In genomic region chr19:2853015-2853606, GRCh38 we compare ENCODE assay signal across 26 cellular contexts. TPM values are rescaled to one million over a fixed set of nuclear protein-coding genes. Genes with fewer than 3 reads are reported as not detected.
A peak's percentile ranks its signal among the peaks of the same experiment; 100 is the strongest.
DNase-seq lines count a peak whose midpoint lies in the region; ATAC-seq, FAIRE-seq and TF ChIP-seq lines count a peak whose summit lies in the region.
"Had no signal": no experiment of that assay in that cellular context is flagged by ENCODE, and none has a peak within 500 bp of the region (broad histone marks: within the 10 kb centered on the region; RNA-seq: fewer than 3 reads in every experiment).

No MANE protein-coding gene starts in this region.

- in situ Hi-C loops in GM12878 (cut with MboI): no loop called here

- intact Hi-C loops in GM12878 (cut with micrococcal nuclease; ENCODE audit: unreplicated experiment): no loop called here

- H4K20me1 ChIP-seq in BLaER1 (no peaks in the 10 kb centered on the region), GM12878 (ENCODE audit: control insufficient read depth, insufficient read depth) (no peaks in the 10 kb centered on the region)

- TF ChIP-seq CTCF in GM12878 (IDR thresholded peaks at IDR 0.05 in 2 of 3, conservative IDR thresholded peaks at IDR 0.05 in 1 of 3; ENCODE audit: control insufficient read depth in 2 of 3, extremely low read depth in 1 of 3, insufficient read depth in 1 of 3, low read depth in 3 of 3, low read length in 3 of 3): no peak

- no TSS peak for BruUV-seq in GM12878 (replicated peaks; lab: Mats Ljungman, UMichigan)

- H3K4me1 ChIP-seq in BLaER1 (no peaks in the 10 kb centered on the region), HUES64 (ENCODE audit: insufficient read depth, low read length) (no peaks in the 10 kb centered on the region), GM12878 (ENCODE audit: control insufficient read depth, insufficient read depth, low read length) (no peaks in the 10 kb centered on the region), iPS-20b (ENCODE audit: insufficient read depth, low read length) (no peaks in the 10 kb centered on the region)

- H3K27ac ChIP-seq in BLaER1 (no peak overlapping the region), HUES64 (ENCODE audit: low read depth, low read length) (no peak overlapping the region), GM12878 (ENCODE audit: control insufficient read depth, insufficient read depth) (no peak overlapping the region), iPS-20b (ENCODE audit: low read length) (no peak overlapping the region)
- H3K27ac ChIP-seq: KMS-11, SJCRH30 had no signal

- POLR2A ChIA-PET in GM12878 (lab: Charles Lee): no interaction called here

- H2AFZ ChIP-seq in GM12878 (ENCODE audit: control insufficient read depth, low read depth, low read length): no peak overlapping the region

- no peak overlapping the region for H3K9ac ChIP-seq in BLaER1
- H3K9ac ChIP-seq in HUES64 (ENCODE audit: low read depth, low read length): no peak overlapping the region
- no peak overlapping the region for H3K9ac ChIP-seq in GM12878 (ENCODE audit: control insufficient read depth, insufficient read depth, low read length)
- H3K9ac ChIP-seq in iPS-20b (ENCODE audit: low read depth, low read length): no peak overlapping the region
- H3K9ac ChIP-seq: KMS-11 had no signal

- no peak for TF ChIP-seq EP300 in GM12878 (IDR thresholded peaks at IDR 0.05; ENCODE audit: borderline replicate concordance in 1 of 2, control insufficient read depth in 1 of 2, low read depth in 2 of 2, low read length in 2 of 2)

- FAIRE-seq in GM12878 (lab: Jason Lieb, UNC): no peak
- FAIRE-seq: D721Med, GM19239, H54, RCC 7860 had no signal

- no peak for TF ChIP-seq RAD21 in GM12878 (IDR thresholded peaks at IDR 0.05; ENCODE audit: insufficient read depth, low read depth, low read length)

- RAD21 ChIA-PET in GM12878 (lab: Charles Lee; ENCODE audit: unreplicated experiment): no interaction called here

- peaks cover 100% of the 10 kb centered on the region for H3K9me3 ChIP-seq in BLaER1
- peaks cover 91% of the 10 kb centered on the region for H3K9me3 ChIP-seq in HUES64 (ENCODE audit: insufficient read depth, low read depth, low read length)
- peaks cover 43% of the 10 kb centered on the region for H3K9me3 ChIP-seq in GM12878 (replicated peaks; ENCODE audit: control insufficient read depth, insufficient read depth, low read length)
- peaks cover 88% of the 10 kb centered on the region for H3K9me3 ChIP-seq in iPS-20b (ENCODE audit: insufficient read depth, low read depth, low read length)

- CTCF ChIA-PET in GM12878 (lab: Yijun Ruan, JAX): no interaction called here

- H3K4me3 ChIP-seq in BLaER1 (peak overlapping the region; percentile 34), HUES64 (ENCODE audit: low read length) (peak overlapping the region; percentile 22), GM12878 (no peak overlapping the region), iPS-20b (ENCODE audit: low read length) (peak overlapping the region; percentile 31)
- H3K4me3 ChIP-seq: SJCRH30 had no signal

- SMC1A ChIA-PET in GM12878 (lab: Charles Lee; ENCODE audit: uncharacterized antibody, unreplicated experiment): no interaction called here

- ATAC-seq in GM12878: no peak

- no peaks in the 10 kb centered on the region for H3K79me2 ChIP-seq in GM12878 (ENCODE audit: control insufficient read depth, insufficient read depth, low read length)

- peaks cover 99% of the 10 kb centered on the region for H3K36me3 ChIP-seq in BLaER1
- peaks cover 50% of the 10 kb centered on the region for H3K36me3 ChIP-seq in HUES64 (ENCODE audit: insufficient read depth, low read length)
- H3K36me3 ChIP-seq in GM12878 (ENCODE audit: control insufficient read depth in 2 of 2, insufficient read depth in 2 of 2, low read length in 1 of 2): peaks cover 6 to 13% of the 10 kb centered on the region in 2 experiments
- H3K36me3 ChIP-seq in iPS-20b (ENCODE audit: insufficient read depth, low read depth, low read length): peaks cover 50% of the 10 kb centered on the region

- no peak for TF ChIP-seq POLR2A in GM12878 (IDR thresholded peaks at IDR 0.05; ENCODE audit: low read depth, low read length)

- no peak overlapping the region for H3K4me2 ChIP-seq in BLaER1
- H3K4me2 ChIP-seq in GM12878 (ENCODE audit: control insufficient read depth, insufficient read depth): no peak overlapping the region
- H3K4me2 ChIP-seq: KMS-11 had no signal

- 96% methylated on average over 11 of the region's 11 CpGs for WGBS in HUES64
- WGBS in GM12878 (ENCODE audit: insufficient coverage, insufficient replicate concordance, low lambda C conversion rate, missing lambda C conversion rate): 96% methylated on average over 11 of the region's 11 CpGs

- DNase-seq in GM12878 (ENCODE audit: low read depth, low spot score): no peak
- DNase-seq in kidney tubule cell (ENCODE audit: low spot score): no peak
- no peak for DNase-seq in NCI-H1436 treated with DMSO at 0.1 percent for 48 hours (lab: John Stamatoyannopoulos, UW)
- DNase-seq in NCI-H345 (lab: John Stamatoyannopoulos, UW): no peak
- no peak for DNase-seq in NCI-H1436 (lab: John Stamatoyannopoulos, UW)
- DNase-seq: 8988T; AML-193; GDM1; HFFc6; MV-4-11; NCI-H1105 treated with DMSO at 0.1 percent for 48 hours; NCI-H187 treated with DMSO at 0.1 percent for 48 hours; NCI-H2107; NCI-H774; NK-92 treated with Interleukin-12 subunit alpha and Interleukin-12 subunit beta, amount 100 ng/mL, for 24 hours; SJCRH30 had no signal

- H3K27me3 ChIP-seq in BLaER1 (no peaks in the 10 kb centered on the region), HUES64 (ENCODE audit: insufficient read depth, low read length) (no peaks in the 10 kb centered on the region), GM12878 (replicated peaks in 1 of 2; ENCODE audit: control insufficient read depth in 2 of 2, insufficient read depth in 2 of 2, low read length in 1 of 2) (no peaks in the 10 kb centered on the region), iPS-20b (ENCODE audit: insufficient read depth, low read length) (no peaks in the 10 kb centered on the region)
- H3K27me3 ChIP-seq: SJCRH30 had no signal

RNA-seq across cellular contexts. Expression of gene ZNF555, which starts 11.8 kb away (rescaled TPM):
- 3.2 TPM for polyA plus RNA-seq in HUES64 (2013, experiment 1 of 2)
- polyA plus RNA-seq in HUES64 (2013, experiment 2 of 2): 4.4 TPM
- total RNA-seq in GM12878 (2013; cell fraction: nucleolus; rRNA removed): 5.0 and 5.1 TPM in 2 replicates
- 0.62 and 0.71 TPM in 2 replicates for total RNA-seq in GM12878 (2014; rRNA removed)
- total RNA-seq in GM12878 (2014; rRNA removed; fragmentation: Illumina TruSeq; extraction: Trizol): 1.6 and 1.7 TPM in 2 replicates
- 0.90 and 1.2 TPM in 2 replicates for total RNA-seq in GM12878 (2021)
- 1.2 TPM for polyA plus RNA-seq in GM12878 (2011; ENCODE audit: low read depth)
- polyA plus RNA-seq in GM12878 (2011; rRNA removed): 1.9 and 2.8 TPM in 2 replicates
- 0.70 and 0.82 TPM in 2 replicates for polyA plus RNA-seq in GM12878 (2011; cell fraction: cytosol; rRNA removed)
- polyA plus RNA-seq in GM12878 (2011; cell fraction: nucleus; rRNA removed): 1.1 and 1.2 TPM in 2 replicates
- polyA plus RNA-seq in GM12878 (2012): 1.7 and 2.3 TPM in 2 replicates
- polyA plus RNA-seq in GM12878 (2014; fragmentation: Illumina TruSeq; extraction: Trizol): 1.3 and 1.5 TPM in 2 replicates
- 1 to 10 TPM in 1 of 2 experiments, under 1 TPM in 1; 0.68 to 1.7 TPM for polyA plus RNA-seq in GM12878 (2014; fragmentation: Nextera tagmentation; extraction: Ambion mirVana)
- polyA plus RNA-seq in GM12878 (2014; rRNA removed): 0.58 and 1.0 TPM in 2 replicates
- 1 to 10 TPM; 1.2 to 1.4 TPM for polyA plus RNA-seq in GM12878 (2016; fragmentation: Nextera tagmentation; extraction: Ambion mirVana)
- 1.8 and 2.6 TPM in 2 replicates for polyA minus RNA-seq in GM12878 (2011; rRNA and poly(A)+ RNA removed)
- 0.80 and 0.83 TPM in 2 replicates for polyA minus RNA-seq in GM12878 (2011; cell fraction: cytosol; rRNA and poly(A)+ RNA removed)
- 0.60 and 0.86 TPM in 2 replicates for polyA minus RNA-seq in GM12878 (2011; cell fraction: nucleus; rRNA and poly(A)+ RNA removed)

RNA-seq across cellular contexts. Expression of gene ZNF556, which starts 14.0 kb away (rescaled TPM):
- polyA plus RNA-seq in HUES64 (2013, experiment 1 of 2): not detected
- not detected for polyA plus RNA-seq in HUES64 (2013, experiment 2 of 2)
- total RNA-seq in GM12878 (2013; cell fraction: nucleolus; rRNA removed): not detected in 2 replicates
- total RNA-seq in GM12878 (2014; rRNA removed): not detected in 2 replicates
- total RNA-seq in GM12878 (2014; rRNA removed; fragmentation: Illumina TruSeq; extraction: Trizol): not detected in 2 replicates
- total RNA-seq in GM12878 (2021): not detected in 2 replicates
- polyA plus RNA-seq in GM12878 (2011; ENCODE audit: low read depth): not detected
- not detected in 2 replicates for polyA plus RNA-seq in GM12878 (2011; rRNA removed)
- not detected in 2 replicates for polyA plus RNA-seq in GM12878 (2011; cell fraction: cytosol; rRNA removed)
- not detected in 2 replicates for polyA plus RNA-seq in GM12878 (2011; cell fraction: nucleus; rRNA removed)
- polyA plus RNA-seq in GM12878 (2012): not detected in 2 replicates
- 0.25 TPM in 1 of 2 replicates, not detected in the other for polyA plus RNA-seq in GM12878 (2014; fragmentation: Illumina TruSeq; extraction: Trizol)
- polyA plus RNA-seq in GM12878 (2014; fragmentation: Nextera tagmentation; extraction: Ambion mirVana): not detected
- polyA plus RNA-seq in GM12878 (2014; rRNA removed): not detected in 2 replicates
- polyA plus RNA-seq in GM12878 (2016; fragmentation: Nextera tagmentation; extraction: Ambion mirVana): not detected
- not detected in 2 replicates for polyA minus RNA-seq in GM12878 (2011; rRNA and poly(A)+ RNA removed)
- not detected in 2 replicates for polyA minus RNA-seq in GM12878 (2011; cell fraction: cytosol; rRNA and poly(A)+ RNA removed)
- not detected in 2 replicates for polyA minus RNA-seq in GM12878 (2011; cell fraction: nucleus; rRNA and poly(A)+ RNA removed)
- total RNA-seq: HFFc6 had no signal
- polyA plus RNA-seq: AG04450, CD14-positive monocyte had no signal

RNA-seq across cellular contexts. Expression of gene ZNF554, which starts 33.4 kb away (rescaled TPM):
- 2.6 TPM for polyA plus RNA-seq in HUES64 (2013, experiment 1 of 2)
- 3.7 TPM for polyA plus RNA-seq in HUES64 (2013, experiment 2 of 2)
- 7.0 and 7.1 TPM in 2 replicates for total RNA-seq in GM12878 (2013; cell fraction: nucleolus; rRNA removed)
- total RNA-seq in GM12878 (2014; rRNA removed): 1.7 and 2.1 TPM in 2 replicates
- total RNA-seq in GM12878 (2014; rRNA removed; fragmentation: Illumina TruSeq; extraction: Trizol): 1.5 and 1.8 TPM in 2 replicates
- 1.7 TPM in 2 replicates for total RNA-seq in GM12878 (2021)
- 0.98 TPM for polyA plus RNA-seq in GM12878 (2011; ENCODE audit: low read depth)
- polyA plus RNA-seq in GM12878 (2011; rRNA removed): 1.3 and 1.7 TPM in 2 replicates
- 1.1 and 1.2 TPM in 2 replicates for polyA plus RNA-seq in GM12878 (2011; cell fraction: cytosol; rRNA removed)
- polyA plus RNA-seq in GM12878 (2011; cell fraction: nucleus; rRNA removed): 1.1 TPM in 2 replicates
- 1.1 and 1.4 TPM in 2 replicates for polyA plus RNA-seq in GM12878 (2012)
- 1.2 and 1.4 TPM in 2 replicates for polyA plus RNA-seq in GM12878 (2014; fragmentation: Illumina TruSeq; extraction: Trizol)
- under 1 TPM; 0.19 to 0.38 TPM for polyA plus RNA-seq in GM12878 (2014; fragmentation: Nextera tagmentation; extraction: Ambion mirVana)
- polyA plus RNA-seq in GM12878 (2014; rRNA removed): 0.96 and 1.3 TPM in 2 replicates
- 1 to 10 TPM; 1.2 to 1.4 TPM for polyA plus RNA-seq in GM12878 (2016; fragmentation: Nextera tagmentation; extraction: Ambion mirVana)
- 1.3 and 1.6 TPM in 2 replicates for polyA minus RNA-seq in GM12878 (2011; rRNA and poly(A)+ RNA removed)
- 0.94 and 1.6 TPM in 2 replicates for polyA minus RNA-seq in GM12878 (2011; cell fraction: cytosol; rRNA and poly(A)+ RNA removed)
- polyA minus RNA-seq in GM12878 (2011; cell fraction: nucleus; rRNA and poly(A)+ RNA removed): 0.48 and 0.77 TPM in 2 replicates

RNA-seq across cellular contexts. Expression of gene ZNF57, which starts 47.6 kb away (rescaled TPM):
- polyA plus RNA-seq in HUES64 (2013, experiment 1 of 2): 5.7 TPM
- polyA plus RNA-seq in HUES64 (2013, experiment 2 of 2): 7.2 TPM
- 8.2 and 9.9 TPM in 2 replicates for total RNA-seq in GM12878 (2013; cell fraction: nucleolus; rRNA removed)
- total RNA-seq in GM12878 (2014; rRNA removed) (6.2 and 7.6 TPM in 2 replicates), GM12878 (2014; rRNA removed; fragmentation: Illumina TruSeq; extraction: Trizol) (7.6 and 8.9 TPM in 2 replicates), GM12878 (2021) (5.2 and 5.5 TPM in 2 replicates)
- 4.5 TPM for polyA plus RNA-seq in GM12878 (2011; ENCODE audit: low read depth)
- polyA plus RNA-seq in GM12878 (2011; rRNA removed) (5.6 and 5.7 TPM in 2 replicates), GM12878 (2014; fragmentation: Illumina TruSeq; extraction: Trizol) (6.9 and 7.6 TPM in 2 replicates), GM12878 (2014; fragmentation: Nextera tagmentation; extraction: Ambion mirVana) (1 to 10 TPM; 2.7 to 3.0 TPM), GM12878 (2014; rRNA removed) (3.9 and 4.4 TPM in 2 replicates), GM12878 (2016; fragmentation: Nextera tagmentation; extraction: Ambion mirVana) (1 to 10 TPM; 6.0 to 6.7 TPM)
- 3.5 and 3.8 TPM in 2 replicates for polyA plus RNA-seq in GM12878 (2011; cell fraction: cytosol; rRNA removed)
- 4.7 and 4.9 TPM in 2 replicates for polyA plus RNA-seq in GM12878 (2011; cell fraction: nucleus; rRNA removed)
- 3.8 and 5.7 TPM in 2 replicates for polyA plus RNA-seq in GM12878 (2012)
- polyA minus RNA-seq in GM12878 (2011; rRNA and poly(A)+ RNA removed): 7.9 and 9.9 TPM in 2 replicates
- 3.3 and 4.3 TPM in 2 replicates for polyA minus RNA-seq in GM12878 (2011; cell fraction: cytosol; rRNA and poly(A)+ RNA removed)
- 1.8 and 2.4 TPM in 2 replicates for polyA minus RNA-seq in GM12878 (2011; cell fraction: nucleus; rRNA and poly(A)+ RNA removed)
